Comparison of ENCODE assay signal across 9 cellular contexts in the genomic region with DNA sequence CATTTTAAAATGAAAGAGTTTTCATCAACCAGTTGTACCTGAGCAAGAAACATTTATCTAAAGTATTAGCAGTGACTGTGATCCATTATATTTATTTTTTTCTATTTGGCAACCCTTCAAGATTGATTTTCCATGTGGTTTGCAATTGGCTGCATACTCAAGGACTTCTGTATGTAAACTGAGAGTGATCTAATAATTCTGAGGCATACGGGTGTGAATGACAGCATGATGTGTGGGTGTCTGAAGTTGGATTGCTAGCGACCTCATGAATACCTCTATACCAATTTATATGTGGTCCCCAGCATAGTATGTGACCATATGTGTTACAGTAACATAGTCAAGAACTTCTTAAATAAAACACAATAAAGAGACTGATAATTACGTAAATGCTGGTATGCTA.
"Had no signal": no experiment of that assay in that cellular context is flagged by ENCODE, and none has a peak within 500 bp of the region (broad histone marks: within the 10 kb centered on the region; RNA-seq: fewer than 3 reads in every experiment).

No MANE protein-coding gene starts in this region.

- H3K4me1 Mint-ChIP-seq: GM23338 had no signal

- H3K4me1 ChIP-seq: HAP-1 had no signal

- H3K9me3 Mint-ChIP-seq: GM23338 had no signal

- DNase-seq: HFFc6, IMR-90 had no signal

- H2AFZ ChIP-seq: GM23338 had no signal

- H3K4me2 ChIP-seq: GM23338 had no signal

- H3K9me3 ChIP-seq: HAP-1 had no signal

- H3K4me3 Mint-ChIP-seq: GM23338, HFFc6 had no signal

- H3K36me3 ChIP-seq: HAP-1 had no signal

- ATAC-seq: GM23338, HCT116, K562 had no signal

- H3K27ac Mint-ChIP-seq: GM23338, HFFc6 had no signal

- H3K4me3 ChIP-seq: GM23338, HAP-1, K562 had no signal

- FAIRE-seq: H1, H54, HTR-8/SVneo, K562 had no signal
